ENCODE assay signal across 8 cellular contexts in genomic region chr22:19178065-19178658, GRCh38. TPM values are rescaled to one million over a fixed set of nuclear protein-coding genes. Genes with fewer than 3 reads are reported as not detected.
DNase-seq lines count a peak whose midpoint lies in the region; ATAC-seq, FAIRE-seq and TF ChIP-seq lines count a peak whose summit lies in the region.

No MANE protein-coding gene starts in this region.

- H3K27me3 ChIP-seq in liver (ENCODE audit: control insufficient read depth in 4 of 4, insufficient read depth in 4 of 4, low read length in 3 of 4) = no peaks in the 10 kb centered on the region

- no peak for FAIRE-seq in GM19239 (lab: Jason Lieb, UNC)

- no peaks in the 10 kb centered on the region for H3K9me3 Mint-ChIP-seq in T-helper 2 cell treated with Interferon-gamma antibody and Interleukin-4, amounts not matched to agents 5 μg/mL and 100 μg/mL, for 36 hours
- no peaks in the 10 kb centered on the region for H3K9me3 Mint-ChIP-seq in stimulated activated naive B cell treated with anti-CD40 and anti-IgM and Interleukin-4, amounts not matched to agents 10 μg/mL and 1 μg/mL and 100 μg/mL, for 72 hours

- ATAC-seq in HG03354 (IDR thresholded peaks at IDR 0.05; ENCODE audit: poor library complexity, severe bottlenecking, unreplicated experiment) = peak; percentile 41
- ATAC-seq in stimulated activated naive B cell treated with anti-CD40 and anti-IgM and Interleukin-4, amounts not matched to agents 10 μg/mL and 1 μg/mL and 100 μg/mL, for 72 hours (replicated peaks) = peak; percentile 46 to 47

- TF ChIP-seq CTCF in C4-2B (conservative IDR thresholded peaks at IDR 0.05) = no peak
- no peak for TF ChIP-seq CTCF in liver (IDR thresholded peaks at IDR 0.05; ENCODE audit: low read depth, low read length, missing input control)

- H3K4me3 Mint-ChIP-seq in T-helper 2 cell treated with Interferon-gamma antibody and Interleukin-4, amounts not matched to agents 5 μg/mL and 100 μg/mL, for 36 hours = peak overlapping the region; percentile 66
- peak overlapping the region; percentile 82 to 85 for H3K4me3 Mint-ChIP-seq in stimulated activated naive B cell treated with anti-CD40 and anti-IgM and Interleukin-4, amounts not matched to agents 10 μg/mL and 1 μg/mL and 100 μg/mL, for 72 hours

- peak; percentile 57 for DNase-seq in GM19239 (ENCODE audit: insufficient read length, low spot score)
- peak; percentile 63 for DNase-seq in T-helper 2 cell treated with Interferon-gamma antibody and Interleukin-4, amounts not matched to agents 5 μg/mL and 100 μg/mL, for 36 hours (ENCODE audit: low spot score)
- DNase-seq in stimulated activated naive B cell treated with anti-CD40 and anti-IgM and Interleukin-4, amounts not matched to agents 10 μg/mL and 1 μg/mL and 100 μg/mL, for 72 hours = no peak
- DNase-seq in KG1 (lab: John Stamatoyannopoulos, UW) = no peak

- H3K4me1 Mint-ChIP-seq in T-helper 2 cell treated with Interferon-gamma antibody and Interleukin-4, amounts not matched to agents 5 μg/mL and 100 μg/mL, for 36 hours (ENCODE audit: low read depth) = peaks cover 23% of the 10 kb centered on the region
- H3K4me1 Mint-ChIP-seq in stimulated activated naive B cell treated with anti-CD40 and anti-IgM and Interleukin-4, amounts not matched to agents 10 μg/mL and 1 μg/mL and 100 μg/mL, for 72 hours = peaks cover 37 to 70% of the 10 kb centered on the region in 2 donors

- peaks cover 15 to 65% (median 53%) of the 10 kb centered on the region in 4 donors for H3K4me1 ChIP-seq in liver (ENCODE audit: control insufficient read depth in 4 of 4, insufficient read depth in 4 of 4, low read length in 3 of 4)

- no peaks in the 10 kb centered on the region for H3K36me3 ChIP-seq in liver (ENCODE audit: control insufficient read depth in 4 of 4, insufficient read depth in 3 of 4, low read depth in 1 of 4, low read length in 3 of 4)

- peak overlapping the region in 1 of 2 donors; percentile 23 for H3K9ac ChIP-seq in liver (ENCODE audit: low read depth in 1 of 2, low read length in 2 of 2)

- H3K27ac Mint-ChIP-seq in T-helper 2 cell treated with Interferon-gamma antibody and Interleukin-4, amounts not matched to agents 5 μg/mL and 100 μg/mL, for 36 hours = no peak overlapping the region
- H3K27ac Mint-ChIP-seq in stimulated activated naive B cell treated with anti-CD40 and anti-IgM and Interleukin-4, amounts not matched to agents 10 μg/mL and 1 μg/mL and 100 μg/mL, for 72 hours = no peak overlapping the region

- H3K9me3 ChIP-seq in liver (ENCODE audit: control insufficient read depth in 4 of 4, low read length in 3 of 4) = no peaks in the 10 kb centered on the region

- WGBS in liver = under 1% methylated on average over 80 of the region's 80 CpGs

- peaks cover 2% of the 10 kb centered on the region for H3K27me3 Mint-ChIP-seq in T-helper 2 cell treated with Interferon-gamma antibody and Interleukin-4, amounts not matched to agents 5 μg/mL and 100 μg/mL, for 36 hours (ENCODE audit: low read depth)
- peaks cover 0 to 4% of the 10 kb centered on the region in 2 donors for H3K27me3 Mint-ChIP-seq in stimulated activated naive B cell treated with anti-CD40 and anti-IgM and Interleukin-4, amounts not matched to agents 10 μg/mL and 1 μg/mL and 100 μg/mL, for 72 hours

- H3K27ac ChIP-seq in C4-2B = peak overlapping the region; percentile 91
- H3K27ac ChIP-seq in cingulate gyrus (ENCODE audit: low read depth, low read length) = peak overlapping the region; percentile 81
- peak overlapping the region; percentile 65 to 90 for H3K27ac ChIP-seq in liver (ENCODE audit: low read depth in 1 of 2, low read length in 2 of 2)

- H3K36me3 Mint-ChIP-seq in T-helper 2 cell treated with Interferon-gamma antibody and Interleukin-4, amounts not matched to agents 5 μg/mL and 100 μg/mL, for 36 hours (ENCODE audit: low read depth) = no peaks in the 10 kb centered on the region
- H3K36me3 Mint-ChIP-seq in stimulated activated naive B cell treated with anti-CD40 and anti-IgM and Interleukin-4, amounts not matched to agents 10 μg/mL and 1 μg/mL and 100 μg/mL, for 72 hours = peaks cover 2 to 13% of the 10 kb centered on the region in 2 donors

- H3K4me3 ChIP-seq in liver (ENCODE audit: low read depth in 1 of 3, low read length in 3 of 3) = peak overlapping the region; percentile 62 to 84 (median 67)

- TF ChIP-seq RAD21 in liver (IDR thresholded peaks at IDR 0.05) = no peak

TF ChIP-seq in liver, 16 proteins besides CTCF, POLR2A, EP300 and RAD21:
- TF ChIP-seq FOXA2 (IDR thresholded peaks at IDR 0.05) (no peak), RXRA (IDR thresholded peaks at IDR 0.05) (no peak), GABPA (IDR thresholded peaks at IDR 0.05 in 1 of 2, conservative IDR thresholded peaks at IDR 0.05 in 1 of 2) (no peak), EGR1 (IDR thresholded peaks at IDR 0.05; ENCODE audit: low read depth in 2 of 2) (no peak), HNF4G (IDR thresholded peaks at IDR 0.05) (no peak), YY1 (IDR thresholded peaks at IDR 0.05) (no peak), JUND (IDR thresholded peaks at IDR 0.05) (no peak), NR2F2 (IDR thresholded peaks at IDR 0.05) (no peak), SP1 (IDR thresholded peaks at IDR 0.05) (no peak), REST (IDR thresholded peaks at IDR 0.05) (no peak), TAF1 (conservative IDR thresholded peaks at IDR 0.05) (no peak), HNF4A (conservative IDR thresholded peaks at IDR 0.05) (no peak), MAX (IDR thresholded peaks at IDR 0.05) (no peak)
- TF ChIP-seq, protein P1, sequence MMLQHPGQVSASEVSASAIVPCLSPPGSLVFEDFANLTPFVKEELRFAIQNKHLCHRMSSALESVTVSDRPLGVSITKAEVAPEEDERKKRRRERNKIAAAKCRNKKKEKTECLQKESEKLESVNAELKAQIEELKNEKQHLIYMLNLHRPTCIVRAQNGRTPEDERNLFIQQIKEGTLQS (IDR thresholded peaks at IDR 0.05) = no peak
- TF ChIP-seq, protein P2, sequence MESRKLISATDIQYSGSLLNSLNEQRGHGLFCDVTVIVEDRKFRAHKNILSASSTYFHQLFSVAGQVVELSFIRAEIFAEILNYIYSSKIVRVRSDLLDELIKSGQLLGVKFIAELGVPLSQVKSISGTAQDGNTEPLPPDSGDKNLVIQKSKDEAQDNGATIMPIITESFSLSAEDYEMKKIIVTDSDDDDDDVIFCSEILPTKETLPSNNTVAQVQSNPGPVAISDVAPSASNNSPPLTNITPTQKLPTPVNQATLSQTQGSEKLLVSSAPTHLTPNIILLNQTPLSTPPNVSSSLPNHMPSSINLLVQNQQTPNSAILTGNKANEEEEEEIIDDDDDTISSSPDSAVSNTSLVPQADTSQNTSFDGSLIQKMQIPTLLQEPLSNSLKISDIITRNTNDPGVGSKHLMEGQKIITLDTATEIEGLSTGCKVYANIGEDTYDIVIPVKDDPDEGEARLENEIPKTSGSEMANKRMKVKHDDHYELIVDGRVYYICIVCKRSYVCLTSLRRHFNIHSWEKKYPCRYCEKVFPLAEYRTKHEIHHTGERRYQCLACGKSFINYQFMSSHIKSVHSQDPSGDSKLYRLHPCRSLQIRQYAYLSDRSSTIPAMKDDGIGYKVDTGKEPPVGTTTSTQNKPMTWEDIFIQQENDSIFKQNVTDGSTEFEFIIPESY (IDR thresholded peaks at IDR 0.05) = no peak
TF ChIP-seq in liver: peak in this region for 0.

RNA-seq across cellular contexts. Expression of gene SLC25A1, which starts 0.4 kb away (rescaled TPM):
- total RNA-seq in liver = 10 to 100 TPM; 59.5 to 76.1 TPM
- 10 to 100 TPM; 71.6 to 78.3 TPM for polyA plus RNA-seq in liver

RNA-seq across cellular contexts. Expression of gene GSC2, which starts 28.1 kb away (rescaled TPM):
- total RNA-seq in liver = not detected
- polyA plus RNA-seq in liver = not detected

RNA-seq across cellular contexts. Expression of gene ESS2, which starts 33.7 kb away (rescaled TPM):
- 1 to 10 TPM; 2.2 to 5.6 TPM for total RNA-seq in liver
- 1 to 10 TPM; 2.8 to 5.7 TPM for polyA plus RNA-seq in liver

RNA-seq across cellular contexts. Expression of gene TSSK2, which starts 47.1 kb away (rescaled TPM):
- under 1 TPM in 1 of 2 donors, not detected in 1; 0.08 TPM for total RNA-seq in liver
- not detected for polyA plus RNA-seq in liver

RNA-seq across cellular contexts. Expression of gene DGCR2, which starts 56.0 kb away (rescaled TPM):
- total RNA-seq in liver = 10 to 100 TPM; 21.3 to 30.0 TPM
- 10 to 100 TPM; 11.2 to 20.9 TPM for polyA plus RNA-seq in liver

Comparison
In these comparisons a context has a peak if more than half of its experiments do, and no peak if none do; other contexts are left out.
1. DNase-seq: peak in GM19239 (single experiment) and T-helper 2 cell treated with Interferon-gamma antibody and Interleukin-4, amounts not matched to agents 5 μg/mL and 100 μg/mL, for 36 hours (single experiment); none in stimulated activated naive B cell treated with anti-CD40 and anti-IgM and Interleukin-4, amounts not matched to agents 10 μg/mL and 1 μg/mL and 100 μg/mL, for 72 hours (single experiment) and KG1 (single experiment).
2. Peak in every context shown above with its lines, with median percentiles within 50 percentile points of each other: H3K27ac ChIP-seq.